18 cellular contexts compared by ENCODE assay signal in the genomic region with DNA sequence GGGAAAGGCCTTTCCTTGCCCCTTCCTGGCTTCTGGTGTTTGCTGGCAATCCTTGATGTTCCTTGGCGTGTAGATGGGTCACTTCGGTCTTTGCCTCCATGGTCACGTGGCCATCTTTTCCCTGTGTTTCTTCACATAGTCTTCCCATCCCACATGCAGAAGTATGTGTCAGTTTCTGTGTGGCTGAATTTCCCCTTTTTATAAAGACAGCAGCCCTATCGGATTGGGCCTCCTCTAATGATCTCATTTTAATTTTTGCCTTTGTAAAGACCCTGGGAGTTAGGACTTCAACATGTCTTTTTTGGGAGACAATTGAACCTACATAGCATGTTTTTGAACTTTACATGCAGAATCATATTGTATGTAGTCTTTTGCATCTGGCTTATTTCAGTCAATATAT.
"Had no signal": no experiment of that assay in that cellular context is flagged by ENCODE, and none has a peak within 500 bp of the region (broad histone marks: within the 10 kb centered on the region; RNA-seq: fewer than 3 reads in every experiment).

No MANE protein-coding gene starts in this region.

- H3K4me1 ChIP-seq: ascending aorta, gastrocnemius medialis, lower lobe of right lung, sigmoid colon, testis had no signal

- H3K9me3 Mint-ChIP-seq: activated B cell treated with CpG ODN at 0.5 μM for 24 hours; activated CD4-positive, alpha-beta memory T cell treated with anti-CD3 and anti-CD28 coated beads for 36 hours; activated naive CD4-positive, alpha-beta T cell treated with anti-CD3 and anti-CD28 coated beads, Interleukin-2, amount 50 U/mL, for 24 hours; natural killer cell; stimulated activated effector memory CD8-positive, alpha-beta T cell treated with anti-CD3 and anti-CD28 coated beads, Interleukin-12 subunit alpha, Interleukin-12 subunit beta, amount 100 ng/mL, for 72 hours; T-helper 2 cell treated with Interferon-gamma antibody and Interleukin-4, amounts not matched to agents 5 μg/mL and 100 μg/mL, for 36 hours had no signal

- H3K4me1 Mint-ChIP-seq: activated naive CD4-positive, alpha-beta T cell treated with anti-CD3 and anti-CD28 coated beads, Interleukin-2, amount 50 U/mL, for 24 hours; natural killer cell; stimulated activated effector memory CD8-positive, alpha-beta T cell treated with anti-CD3 and anti-CD28 coated beads, Interleukin-12 subunit alpha, Interleukin-12 subunit beta, amount 100 ng/mL, for 72 hours had no signal

- H3K27ac ChIP-seq: ascending aorta, gastrocnemius medialis, lower lobe of right lung, sigmoid colon, testis had no signal

- H3K4me3 Mint-ChIP-seq: activated B cell treated with CpG ODN at 0.5 μM for 24 hours; activated CD4-positive, alpha-beta memory T cell treated with anti-CD3 and anti-CD28 coated beads for 36 hours; activated naive CD4-positive, alpha-beta T cell treated with anti-CD3 and anti-CD28 coated beads, Interleukin-2, amount 50 U/mL, for 24 hours; natural killer cell; stimulated activated effector memory CD8-positive, alpha-beta T cell treated with anti-CD3 and anti-CD28 coated beads, Interleukin-12 subunit alpha, Interleukin-12 subunit beta, amount 100 ng/mL, for 72 hours; T-helper 2 cell treated with Interferon-gamma antibody and Interleukin-4, amounts not matched to agents 5 μg/mL and 100 μg/mL, for 36 hours had no signal

- H3K27ac Mint-ChIP-seq: activated B cell treated with CpG ODN at 0.5 μM for 24 hours; activated CD4-positive, alpha-beta memory T cell treated with anti-CD3 and anti-CD28 coated beads for 36 hours; activated naive CD4-positive, alpha-beta T cell treated with anti-CD3 and anti-CD28 coated beads, Interleukin-2, amount 50 U/mL, for 24 hours; natural killer cell; stimulated activated effector memory CD8-positive, alpha-beta T cell treated with anti-CD3 and anti-CD28 coated beads, Interleukin-12 subunit alpha, Interleukin-12 subunit beta, amount 100 ng/mL, for 72 hours; T-helper 2 cell treated with Interferon-gamma antibody and Interleukin-4, amounts not matched to agents 5 μg/mL and 100 μg/mL, for 36 hours had no signal

- ATAC-seq: esophagus mucosa; gastrocnemius medialis; lower lobe of right lung; natural killer cell; stimulated activated effector memory CD8-positive, alpha-beta T cell treated with anti-CD3 and anti-CD28 coated beads, Interleukin-12 subunit alpha, Interleukin-12 subunit beta, amount 100 ng/mL, for 72 hours had no signal

- H3K9me3 ChIP-seq: ascending aorta, gastrocnemius medialis, lower lobe of right lung, sigmoid colon, testis had no signal

- DNase-seq: activated B cell treated with CpG ODN at 0.5 μM for 24 hours; activated CD4-positive, alpha-beta memory T cell treated with anti-CD3 and anti-CD28 coated beads for 36 hours; activated CD4-positive, alpha-beta T cell treated with anti-CD3 and anti-CD28 coated beads for 4 hours; cortex of kidney; effector CD4-positive, alpha-beta T cell; gastrocnemius medialis; head of caudate nucleus; lower lobe of right lung; natural killer cell; sigmoid colon; stimulated activated CD4-positive, alpha-beta T cell treated with anti-CD3 and anti-CD28 coated beads, Interleukin-4, amount 100 ng/mL, for 24 hours; testis had no signal

- H3K36me3 Mint-ChIP-seq: natural killer cell had no signal

- FAIRE-seq: keratinocyte had no signal

- H3K27me3 Mint-ChIP-seq: activated B cell treated with CpG ODN at 0.5 μM for 24 hours; activated CD4-positive, alpha-beta memory T cell treated with anti-CD3 and anti-CD28 coated beads for 36 hours; activated naive CD4-positive, alpha-beta T cell treated with anti-CD3 and anti-CD28 coated beads, Interleukin-2, amount 50 U/mL, for 24 hours had no signal

- H3K4me3 ChIP-seq: ascending aorta, gastrocnemius medialis, lower lobe of right lung, sigmoid colon, testis had no signal

- H3K36me3 ChIP-seq: ascending aorta, gastrocnemius medialis, lower lobe of right lung had no signal

- H3K27me3 ChIP-seq: ascending aorta, gastrocnemius medialis, sigmoid colon, testis had no signal
